2 cellular contexts compared by ENCODE assay signal in the genomic region with DNA sequence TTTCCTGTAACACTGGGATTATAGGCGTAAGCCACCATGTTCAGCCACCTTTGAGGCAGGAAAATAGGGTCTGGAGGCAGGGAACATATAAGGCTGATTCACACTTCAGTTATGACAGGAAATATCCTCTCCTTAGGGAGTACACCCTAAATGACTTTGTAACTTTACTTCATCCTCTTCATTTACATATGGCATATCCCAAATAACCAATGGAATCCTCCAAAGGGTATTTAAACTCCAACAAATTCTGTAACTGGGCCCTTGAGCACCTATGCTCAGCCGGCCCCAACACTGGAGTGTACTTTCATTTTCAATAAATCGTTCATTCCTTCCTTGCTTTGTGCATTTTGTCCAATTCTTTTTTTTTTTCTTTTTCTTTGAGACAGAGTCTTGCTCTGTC.
TF ChIP-seq lines count a peak whose summit lies in the region.

No MANE protein-coding gene starts in this region.

TF ChIP-seq in SK-N-SH, 30 proteins besides CTCF, POLR2A, EP300 and RAD21:
- TF ChIP-seq, protein P1, sequence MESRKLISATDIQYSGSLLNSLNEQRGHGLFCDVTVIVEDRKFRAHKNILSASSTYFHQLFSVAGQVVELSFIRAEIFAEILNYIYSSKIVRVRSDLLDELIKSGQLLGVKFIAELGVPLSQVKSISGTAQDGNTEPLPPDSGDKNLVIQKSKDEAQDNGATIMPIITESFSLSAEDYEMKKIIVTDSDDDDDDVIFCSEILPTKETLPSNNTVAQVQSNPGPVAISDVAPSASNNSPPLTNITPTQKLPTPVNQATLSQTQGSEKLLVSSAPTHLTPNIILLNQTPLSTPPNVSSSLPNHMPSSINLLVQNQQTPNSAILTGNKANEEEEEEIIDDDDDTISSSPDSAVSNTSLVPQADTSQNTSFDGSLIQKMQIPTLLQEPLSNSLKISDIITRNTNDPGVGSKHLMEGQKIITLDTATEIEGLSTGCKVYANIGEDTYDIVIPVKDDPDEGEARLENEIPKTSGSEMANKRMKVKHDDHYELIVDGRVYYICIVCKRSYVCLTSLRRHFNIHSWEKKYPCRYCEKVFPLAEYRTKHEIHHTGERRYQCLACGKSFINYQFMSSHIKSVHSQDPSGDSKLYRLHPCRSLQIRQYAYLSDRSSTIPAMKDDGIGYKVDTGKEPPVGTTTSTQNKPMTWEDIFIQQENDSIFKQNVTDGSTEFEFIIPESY (IDR thresholded peaks at IDR 0.05; ENCODE audit: borderline replicate concordance, low read depth) = no peak
- TF ChIP-seq TEAD4 (IDR thresholded peaks at IDR 0.05; ENCODE audit: borderline replicate concordance, insufficient read depth) = no peak
- TF ChIP-seq NRF1 (IDR thresholded peaks at IDR 0.05; ENCODE audit: low read depth, low read length) = no peak
- no peak for TF ChIP-seq GABPA (IDR thresholded peaks at IDR 0.05; ENCODE audit: low read depth)
- TF ChIP-seq FOXM1 (IDR thresholded peaks at IDR 0.05; ENCODE audit: low read depth) = no peak
- no peak for TF ChIP-seq ELF1 (IDR thresholded peaks at IDR 0.05)
- TF ChIP-seq POLR2AphosphoS5 (IDR thresholded peaks at IDR 0.05; ENCODE audit: low read depth, low read length) = no peak
- TF ChIP-seq YY1 (IDR thresholded peaks at IDR 0.05; ENCODE audit: low read depth) = no peak
- no peak for TF ChIP-seq FOSL2 (IDR thresholded peaks at IDR 0.05; ENCODE audit: borderline replicate concordance, low read depth)
- TF ChIP-seq EZH2phosphoT487 (IDR thresholded peaks at IDR 0.05; ENCODE audit: borderline replicate concordance, low read depth) = no peak
- TF ChIP-seq RCOR1 (IDR thresholded peaks at IDR 0.05; ENCODE audit: low read length) = no peak
- TF ChIP-seq MEF2A (IDR thresholded peaks at IDR 0.05; ENCODE audit: borderline replicate concordance, low read depth) = no peak
- no peak for TF ChIP-seq GATA2 (CRISPR knock-in tag; IDR thresholded peaks at IDR 0.05)
- TF ChIP-seq, protein P2, sequence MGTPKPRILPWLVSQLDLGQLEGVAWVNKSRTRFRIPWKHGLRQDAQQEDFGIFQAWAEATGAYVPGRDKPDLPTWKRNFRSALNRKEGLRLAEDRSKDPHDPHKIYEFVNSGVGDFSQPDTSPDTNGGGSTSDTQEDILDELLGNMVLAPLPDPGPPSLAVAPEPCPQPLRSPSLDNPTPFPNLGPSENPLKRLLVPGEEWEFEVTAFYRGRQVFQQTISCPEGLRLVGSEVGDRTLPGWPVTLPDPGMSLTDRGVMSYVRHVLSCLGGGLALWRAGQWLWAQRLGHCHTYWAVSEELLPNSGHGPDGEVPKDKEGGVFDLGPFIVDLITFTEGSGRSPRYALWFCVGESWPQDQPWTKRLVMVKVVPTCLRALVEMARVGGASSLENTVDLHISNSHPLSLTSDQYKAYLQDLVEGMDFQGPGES (IDR thresholded peaks at IDR 0.05; ENCODE audit: low read depth, low read length) = no peak
- no peak for TF ChIP-seq SIN3A (IDR thresholded peaks at IDR 0.05; ENCODE audit: borderline replicate concordance, low read depth, low read length)
- no peak for TF ChIP-seq TCF12 (IDR thresholded peaks at IDR 0.05)
- no peak for TF ChIP-seq FOXJ3 (CRISPR knock-in tag; IDR thresholded peaks at IDR 0.05)

TF ChIP-seq in SK-N-SH treated with all-trans-retinoic acid at 6 μM for 48 hours, 23 proteins besides CTCF, POLR2A, EP300 and RAD21 (continued from another document):
- TF ChIP-seq, protein P3, sequence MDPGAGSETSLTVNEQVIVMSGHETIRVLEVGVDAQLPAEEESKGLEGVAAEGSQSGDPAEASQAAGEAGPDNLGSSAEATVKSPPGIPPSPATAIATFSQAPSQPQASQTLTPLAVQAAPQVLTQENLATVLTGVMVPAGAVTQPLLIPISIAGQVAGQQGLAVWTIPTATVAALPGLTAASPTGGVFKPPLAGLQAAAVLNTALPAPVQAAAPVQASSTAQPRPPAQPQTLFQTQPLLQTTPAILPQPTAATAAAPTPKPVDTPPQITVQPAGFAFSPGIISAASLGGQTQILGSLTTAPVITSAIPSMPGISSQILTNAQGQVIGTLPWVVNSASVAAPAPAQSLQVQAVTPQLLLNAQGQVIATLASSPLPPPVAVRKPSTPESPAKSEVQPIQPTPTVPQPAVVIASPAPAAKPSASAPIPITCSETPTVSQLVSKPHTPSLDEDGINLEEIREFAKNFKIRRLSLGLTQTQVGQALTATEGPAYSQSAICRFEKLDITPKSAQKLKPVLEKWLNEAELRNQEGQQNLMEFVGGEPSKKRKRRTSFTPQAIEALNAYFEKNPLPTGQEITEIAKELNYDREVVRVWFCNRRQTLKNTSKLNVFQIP (CRISPR knock-in tag; IDR thresholded peaks at IDR 0.05; ENCODE audit: borderline replicate concordance, low read depth) = no peak
- no peak for TF ChIP-seq PPARA (CRISPR knock-in tag; IDR thresholded peaks at IDR 0.05; ENCODE audit: borderline replicate concordance)
- no peak for TF ChIP-seq OSR1 (CRISPR knock-in tag; IDR thresholded peaks at IDR 0.05)
- TF ChIP-seq ZC3H10 (CRISPR knock-in tag; IDR thresholded peaks at IDR 0.05) = no peak
- TF ChIP-seq, protein P4, sequence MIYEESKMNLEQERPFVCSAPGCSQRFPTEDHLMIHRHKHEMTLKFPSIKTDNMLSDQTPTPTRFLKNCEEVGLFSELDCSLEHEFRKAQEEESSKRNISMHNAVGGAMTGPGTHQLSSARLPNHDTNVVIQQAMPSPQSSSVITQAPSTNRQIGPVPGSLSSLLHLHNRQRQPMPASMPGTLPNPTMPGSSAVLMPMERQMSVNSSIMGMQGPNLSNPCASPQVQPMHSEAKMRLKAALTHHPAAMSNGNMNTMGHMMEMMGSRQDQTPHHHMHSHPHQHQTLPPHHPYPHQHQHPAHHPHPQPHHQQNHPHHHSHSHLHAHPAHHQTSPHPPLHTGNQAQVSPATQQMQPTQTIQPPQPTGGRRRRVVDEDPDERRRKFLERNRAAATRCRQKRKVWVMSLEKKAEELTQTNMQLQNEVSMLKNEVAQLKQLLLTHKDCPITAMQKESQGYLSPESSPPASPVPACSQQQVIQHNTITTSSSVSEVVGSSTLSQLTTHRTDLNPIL (CRISPR knock-in tag; IDR thresholded peaks at IDR 0.05; ENCODE audit: low read depth) = no peak
- TF ChIP-seq GLIS3 (CRISPR knock-in tag; IDR thresholded peaks at IDR 0.05) = no peak
- TF ChIP-seq ZNF565 (CRISPR knock-in tag; conservative IDR thresholded peaks at IDR 0.05; ENCODE audit: low read depth) = no peak
- TF ChIP-seq SNAI2 (CRISPR knock-in tag; IDR thresholded peaks at IDR 0.05) = no peak
- TF ChIP-seq, protein P5, sequence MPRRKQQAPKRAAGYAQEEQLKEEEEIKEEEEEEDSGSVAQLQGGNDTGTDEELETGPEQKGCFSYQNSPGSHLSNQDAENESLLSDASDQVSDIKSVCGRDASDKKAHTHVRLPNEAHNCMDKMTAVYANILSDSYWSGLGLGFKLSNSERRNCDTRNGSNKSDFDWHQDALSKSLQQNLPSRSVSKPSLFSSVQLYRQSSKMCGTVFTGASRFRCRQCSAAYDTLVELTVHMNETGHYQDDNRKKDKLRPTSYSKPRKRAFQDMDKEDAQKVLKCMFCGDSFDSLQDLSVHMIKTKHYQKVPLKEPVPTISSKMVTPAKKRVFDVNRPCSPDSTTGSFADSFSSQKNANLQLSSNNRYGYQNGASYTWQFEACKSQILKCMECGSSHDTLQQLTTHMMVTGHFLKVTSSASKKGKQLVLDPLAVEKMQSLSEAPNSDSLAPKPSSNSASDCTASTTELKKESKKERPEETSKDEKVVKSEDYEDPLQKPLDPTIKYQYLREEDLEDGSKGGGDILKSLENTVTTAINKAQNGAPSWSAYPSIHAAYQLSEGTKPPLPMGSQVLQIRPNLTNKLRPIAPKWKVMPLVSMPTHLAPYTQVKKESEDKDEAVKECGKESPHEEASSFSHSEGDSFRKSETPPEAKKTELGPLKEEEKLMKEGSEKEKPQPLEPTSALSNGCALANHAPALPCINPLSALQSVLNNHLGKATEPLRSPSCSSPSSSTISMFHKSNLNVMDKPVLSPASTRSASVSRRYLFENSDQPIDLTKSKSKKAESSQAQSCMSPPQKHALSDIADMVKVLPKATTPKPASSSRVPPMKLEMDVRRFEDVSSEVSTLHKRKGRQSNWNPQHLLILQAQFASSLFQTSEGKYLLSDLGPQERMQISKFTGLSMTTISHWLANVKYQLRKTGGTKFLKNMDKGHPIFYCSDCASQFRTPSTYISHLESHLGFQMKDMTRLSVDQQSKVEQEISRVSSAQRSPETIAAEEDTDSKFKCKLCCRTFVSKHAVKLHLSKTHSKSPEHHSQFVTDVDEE (CRISPR knock-in tag; IDR thresholded peaks at IDR 0.05) = no peak
- TF ChIP-seq, protein P6, sequence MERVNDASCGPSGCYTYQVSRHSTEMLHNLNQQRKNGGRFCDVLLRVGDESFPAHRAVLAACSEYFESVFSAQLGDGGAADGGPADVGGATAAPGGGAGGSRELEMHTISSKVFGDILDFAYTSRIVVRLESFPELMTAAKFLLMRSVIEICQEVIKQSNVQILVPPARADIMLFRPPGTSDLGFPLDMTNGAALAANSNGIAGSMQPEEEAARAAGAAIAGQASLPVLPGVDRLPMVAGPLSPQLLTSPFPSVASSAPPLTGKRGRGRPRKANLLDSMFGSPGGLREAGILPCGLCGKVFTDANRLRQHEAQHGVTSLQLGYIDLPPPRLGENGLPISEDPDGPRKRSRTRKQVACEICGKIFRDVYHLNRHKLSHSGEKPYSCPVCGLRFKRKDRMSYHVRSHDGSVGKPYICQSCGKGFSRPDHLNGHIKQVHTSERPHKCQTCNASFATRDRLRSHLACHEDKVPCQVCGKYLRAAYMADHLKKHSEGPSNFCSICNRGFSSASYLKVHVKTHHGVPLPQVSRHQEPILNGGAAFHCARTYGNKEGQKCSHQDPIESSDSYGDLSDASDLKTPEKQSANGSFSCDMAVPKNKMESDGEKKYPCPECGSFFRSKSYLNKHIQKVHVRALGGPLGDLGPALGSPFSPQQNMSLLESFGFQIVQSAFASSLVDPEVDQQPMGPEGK (CRISPR knock-in tag; IDR thresholded peaks at IDR 0.05; ENCODE audit: borderline replicate concordance) = no peak
- TF ChIP-seq ZNF8 (CRISPR knock-in tag; IDR thresholded peaks at IDR 0.05) = no peak
- no peak for TF ChIP-seq ZNF70 (CRISPR knock-in tag; IDR thresholded peaks at IDR 0.05)
TF ChIP-seq in SK-N-SH treated with all-trans-retinoic acid at 6 μM for 48 hours: peak in this region for 0.
